Comparison of ENCODE assay signal across 19 cellular contexts in genomic region chr1:169951108-169951507, GRCh38. TPM values are rescaled to one million over a fixed set of nuclear protein-coding genes. Genes with fewer than 3 reads are reported as not detected.
DNase-seq lines count a peak whose midpoint lies in the region; ATAC-seq, FAIRE-seq and TF ChIP-seq lines count a peak whose summit lies in the region.
"Had no signal": no experiment of that assay in that cellular context is flagged by ENCODE, and none has a peak within 500 bp of the region (broad histone marks: within the 10 kb centered on the region; RNA-seq: fewer than 3 reads in every experiment).

No MANE protein-coding gene starts in this region.

- CTCF ChIA-PET in HEK293 (lab: Yijun Ruan, JAX): interaction anchor here (0.7 kb wide), 1 partner anchor 654 kb away, joined by 3 read pairs; no protein-coding TSS in a partner anchor

- H3K27ac ChIP-seq in HEK293 (ENCODE audit: extremely low read depth, low read depth, low read length): no peak overlapping the region
- no peak overlapping the region for H3K27ac ChIP-seq in pancreas
- H3K27ac ChIP-seq: 22Rv1 had no signal

- WGBS in pancreas, 2 donors: 87 to 90% methylated on average over 1 of the region's 1 CpG

- no peaks in the 10 kb centered on the region for H3K27me3 ChIP-seq in pancreas

- H3K9me3 ChIP-seq in HEK293 (ENCODE audit: control insufficient read depth, insufficient read depth, low read depth, low read length) (no peaks in the 10 kb centered on the region), pancreas (no peaks in the 10 kb centered on the region)
- H3K9me3 ChIP-seq: Caco-2 had no signal

- H3K36me3 ChIP-seq in HEK293 (ENCODE audit: control insufficient read depth in 2 of 2, insufficient read depth in 1 of 2, low read length in 2 of 2) (no peaks in the 10 kb centered on the region), pancreas (peaks cover 0 to 3% (median 0%) of the 10 kb centered on the region in 3 donors)

- ATAC-seq in pancreas (no peak), SK-N-SH treated with all-trans-retinoic acid at 6 μM for 48 hours (no peak)
- ATAC-seq: CD8-positive, alpha-beta T cell; GM12878 had no signal

- intact Hi-C loops in pancreas (cut with DNase I): no loop called here

- POLR2A ChIA-PET in HEK293 (lab: Yijun Ruan, JAX): interaction anchor here (0.6 kb wide), 1 partner anchor 1511 kb away, joined by 3 read pairs; no protein-coding TSS in a partner anchor

- H3K4me1 ChIP-seq in HEK293 (ENCODE audit: control insufficient read depth, insufficient read depth, low read length) (0 out of 2 replicates have a peak, but pooled peaks cover 4% of the 10 kb centered on the region), pancreas (no peaks in the 10 kb centered on the region)
- H3K4me1 ChIP-seq: Caco-2 had no signal

- TF ChIP-seq CTCF in HEK293 (tag by site-specific recombination; IDR thresholded peaks at IDR 0.05) (no peak), pancreas (IDR thresholded peaks at IDR 0.05) (no peak), foreskin fibroblast (IDR thresholded peaks at IDR 0.05; ENCODE audit: low read depth, low read length) (no peak)

- no peak overlapping the region for H3K4me3 ChIP-seq in HEK293 (ENCODE audit: low read depth, low read length)
- no peak overlapping the region for H3K4me3 ChIP-seq in pancreas
- H3K4me3 ChIP-seq in foreskin fibroblast (ENCODE audit: low read depth in 1 of 2, low read length in 2 of 2): no peak overlapping the region
- H3K4me3 ChIP-seq: GM12878 had no signal

- peak; percentile 94 for FAIRE-seq in A204.1 (lab: Jason Lieb, UNC)
- FAIRE-seq in frontal cortex (lab: Jason Lieb, UNC): peak; percentile 69
- peak; percentile 78 for FAIRE-seq in pancreas (lab: Jason Lieb, UNC)
- FAIRE-seq: GM12878, GM19239, H54 had no signal

- DNase-seq in frontal cortex (ENCODE audit: low spot score in 2 of 2) (no peak), pancreas (no peak), foreskin fibroblast (no peak), NCI-H146 treated with DMSO at 0.1 percent for 48 hours (lab: John Stamatoyannopoulos, UW; ENCODE audit: unreplicated experiment) (no peak)
- DNase-seq: C1 segment of cervical spinal cord; Caco-2; CD8-positive, alpha-beta T cell; DMS153; DND-41; GDM1; GOT3; HCEC 1CT had no signal

TF ChIP-seq in HEK293, 187 proteins besides CTCF, POLR2A, EP300 and RAD21:
- TF ChIP-seq PRDM1 (tag by site-specific recombination; IDR thresholded peaks at IDR 0.05) (peak; percentile 70), ZNF324 (tag by site-specific recombination; IDR thresholded peaks at IDR 0.05) (no peak)

TF ChIP-seq in SK-N-SH treated with all-trans-retinoic acid at 6 μM for 48 hours, 23 proteins besides CTCF, POLR2A, EP300 and RAD21:
- no peak for TF ChIP-seq BACH2 (CRISPR knock-in tag; IDR thresholded peaks at IDR 0.05; ENCODE audit: borderline replicate concordance)
- no peak for TF ChIP-seq TOX (CRISPR knock-in tag; IDR thresholded peaks at IDR 0.05; ENCODE audit: borderline replicate concordance)
- no peak for TF ChIP-seq CREB5 (CRISPR knock-in tag; IDR thresholded peaks at IDR 0.05; ENCODE audit: low read depth)
- TF ChIP-seq SNAI2 (CRISPR knock-in tag; IDR thresholded peaks at IDR 0.05): no peak
- TF ChIP-seq ZFP3 (CRISPR knock-in tag; IDR thresholded peaks at IDR 0.05): no peak

RNA-seq across cellular contexts. Expression of gene SCYL3, which starts 57.4 kb away (rescaled TPM):
- total RNA-seq in frontal cortex: 11.0 TPM
- 1 to 10 TPM; 3.9 to 9.0 (median 5.5) TPM for total RNA-seq in pancreas
- polyA plus RNA-seq in pancreas: 1 to 10 TPM; 2.9 to 5.0 TPM
